Comparison of ENCODE assay signal across 8 cellular contexts in genomic region chr2:130371723-130372054, GRCh38. TPM values are rescaled to one million over a fixed set of nuclear protein-coding genes. Genes with fewer than 3 reads are reported as not detected.
DNase-seq lines count a peak whose midpoint lies in the region; ATAC-seq and TF ChIP-seq lines count a peak whose summit lies in the region.

No MANE protein-coding gene starts in this region.

- peaks cover 19% of the 10 kb centered on the region for H4K20me1 ChIP-seq in osteoblast (ENCODE audit: insufficient read depth, low read length)

- H3K27me3 Mint-ChIP-seq in activated T-cell treated with anti-CD3 and anti-CD28 coated beads, Interleukin-2, amount 50 U/mL, for 4 hours (ENCODE audit: low read depth): no peaks in the 10 kb centered on the region

- H3K9me3 ChIP-seq in SK-N-MC (ENCODE audit: low read depth, low read length): no peaks in the 10 kb centered on the region
- no peaks in the 10 kb centered on the region for H3K9me3 ChIP-seq in esophagus muscularis mucosa
- no peaks in the 10 kb centered on the region for H3K9me3 ChIP-seq in osteoblast (ENCODE audit: low read depth, low read length)

- TF ChIP-seq POLR2A in esophagus muscularis mucosa (IDR thresholded peaks at IDR 0.05; ENCODE audit: low read depth): no peak

- peaks cover 47% of the 10 kb centered on the region for H3K79me2 ChIP-seq in osteoblast (ENCODE audit: insufficient read depth, low read length)

- H3K4me3 Mint-ChIP-seq in activated T-cell treated with anti-CD3 and anti-CD28 coated beads, Interleukin-2, amount 50 U/mL, for 4 hours: peak overlapping the region; percentile 91

- peak overlapping the region; percentile 98 for H2AFZ ChIP-seq in osteoblast (ENCODE audit: low read length)

- H3K9me3 Mint-ChIP-seq in activated T-cell treated with anti-CD3 and anti-CD28 coated beads, Interleukin-2, amount 50 U/mL, for 4 hours: no peaks in the 10 kb centered on the region

- H3K4me1 ChIP-seq in esophagus muscularis mucosa (peaks cover 26 to 48% (median 42%) of the 10 kb centered on the region in 4 donors), osteoblast (ENCODE audit: insufficient read depth, low read length) (peaks cover 23% of the 10 kb centered on the region)

- intact Hi-C loops in esophagus muscularis mucosa (cut with DNase I): loop anchor here (2.0 kb wide), 1 partner anchor 17 kb away; no protein-coding TSS in a partner anchor

- H3K4me3 ChIP-seq in SK-N-MC: peak overlapping the region; percentile 65; the same call in 1 of the 2 replicates
- peak overlapping the region; percentile 85 to 97 (median 90) for H3K4me3 ChIP-seq in esophagus muscularis mucosa
- H3K4me3 ChIP-seq in osteoblast (ENCODE audit: insufficient read depth, low read length): peak overlapping the region; percentile 97

- peaks cover 57% of the 10 kb centered on the region for H3K4me1 Mint-ChIP-seq in activated T-cell treated with anti-CD3 and anti-CD28 coated beads, Interleukin-2, amount 50 U/mL, for 4 hours (ENCODE audit: low read depth)

- H3K4me2 ChIP-seq in osteoblast (ENCODE audit: insufficient read depth, low read length): peak overlapping the region; percentile 98

- no peaks in the 10 kb centered on the region for H3K27me3 ChIP-seq in esophagus muscularis mucosa
- H3K27me3 ChIP-seq in osteoblast (ENCODE audit: insufficient read depth, low read length): no peaks in the 10 kb centered on the region

- no peak for TF ChIP-seq CTCF in esophagus muscularis mucosa (IDR thresholded peaks at IDR 0.05)
- no peak for TF ChIP-seq CTCF in osteoblast (IDR thresholded peaks at IDR 0.05; ENCODE audit: extremely low read depth, low read depth, low read length)

- DNase-seq in activated T-cell treated with anti-CD3 and anti-CD28 coated beads, Interleukin-2, amount 50 U/mL, for 4 hours: no peak
- no peak for DNase-seq in activated T-cell treated with anti-CD3 and anti-CD28 coated beads for 4 hours
- DNase-seq in SK-N-MC (ENCODE audit: low read depth, low spot score): no peak
- DNase-seq in esophagus muscularis mucosa (ENCODE audit: extremely low spot score): no peak
- DNase-seq in osteoblast (ENCODE audit: insufficient read length, low spot score, missing footprints): no peak
- no peak for DNase-seq in mucosa of gallbladder (ENCODE audit: low spot score)
- no peak for DNase-seq in midbrain (lab: John Stamatoyannopoulos, UW)

- H3K27ac ChIP-seq in SK-N-MC (no peak overlapping the region), esophagus muscularis mucosa (replicated peaks in 1 of 4) (peak overlapping the region; percentile 84 to 94 (median 88)), osteoblast (ENCODE audit: low read depth, low read length) (peak overlapping the region; percentile 67)

- WGBS in esophagus muscularis mucosa: 45% methylated on average over 18 of the region's 18 CpGs

- ATAC-seq in activated T-cell treated with anti-CD3 and anti-CD28 coated beads, Interleukin-2, amount 50 U/mL, for 4 hours: peak in 1 of 2 donors; percentile 9
- ATAC-seq in HG03025 (IDR thresholded peaks at IDR 0.05; ENCODE audit: low FRiP score, unreplicated experiment): peak; percentile 28

- no peak overlapping the region for H3K9ac ChIP-seq in SK-N-MC (ENCODE audit: insufficient read length)

- H3K36me3 ChIP-seq in SK-N-MC (ENCODE audit: insufficient read depth, low read length) (no peaks in the 10 kb centered on the region), esophagus muscularis mucosa (peaks cover 0 to 39% (median 13%) of the 10 kb centered on the region in 4 donors), osteoblast (ENCODE audit: insufficient read depth, low read length) (peaks cover 14% of the 10 kb centered on the region)

- peaks cover 22% of the 10 kb centered on the region for H3K36me3 Mint-ChIP-seq in activated T-cell treated with anti-CD3 and anti-CD28 coated beads, Interleukin-2, amount 50 U/mL, for 4 hours (ENCODE audit: insufficient read depth)

- no peak for TF ChIP-seq EP300 in esophagus muscularis mucosa (IDR thresholded peaks at IDR 0.05)

RNA-seq across cellular contexts. Expression of gene PTPN18, which starts 15.8 kb away (rescaled TPM):
- total RNA-seq in activated T-cell treated with anti-CD3 and anti-CD28 coated beads, Interleukin-2, amount 50 U/mL, for 4 hours: 10 to 100 TPM; 26.6 to 30.4 (median 30.0) TPM
- total RNA-seq in esophagus muscularis mucosa: 10 to 100 TPM; 36.6 to 60.2 (median 50.3) TPM
- 28.6 and 29.0 TPM in 2 replicates for total RNA-seq in osteoblast
- 126 TPM for total RNA-seq in mucosa of gallbladder

RNA-seq across cellular contexts. Expression of gene IMP4, which starts 29.0 kb away (rescaled TPM):
- total RNA-seq in activated T-cell treated with anti-CD3 and anti-CD28 coated beads, Interleukin-2, amount 50 U/mL, for 4 hours: 100 to 1,000 TPM; 316 to 326 (median 319) TPM
- total RNA-seq in esophagus muscularis mucosa: 100 to 1,000 TPM in 3 of 4 donors, 10 to 100 TPM in 1; 94.7 to 139 (median 114) TPM
- total RNA-seq in osteoblast: 54.8 and 55.7 TPM in 2 replicates
- total RNA-seq in mucosa of gallbladder: 59.7 TPM
